21 cellular contexts compared by ENCODE assay signal in the genomic region with DNA sequence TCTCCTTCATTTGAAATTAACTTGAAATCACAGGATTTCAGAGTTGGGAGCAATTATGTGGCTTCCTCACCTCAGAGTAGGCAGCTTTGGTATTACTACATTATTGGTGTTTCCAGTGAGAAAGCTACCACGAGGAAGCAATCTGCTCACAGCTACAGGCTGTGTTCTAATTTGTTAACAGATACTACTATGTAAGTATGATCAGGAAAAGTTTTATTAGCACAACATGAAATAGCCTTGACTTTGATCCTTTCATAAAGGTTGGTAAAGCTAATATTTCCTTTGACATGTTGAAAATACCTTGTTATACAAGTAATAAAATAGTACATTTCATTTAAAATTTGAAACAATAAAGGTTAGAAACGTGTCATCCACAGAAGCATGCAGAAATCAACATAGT.
"Had no signal": no experiment of that assay in that cellular context is flagged by ENCODE, and none has a peak within 500 bp of the region (broad histone marks: within the 10 kb centered on the region; RNA-seq: fewer than 3 reads in every experiment).

No MANE protein-coding gene starts in this region.

- H3K36me3 ChIP-seq: ascending aorta had no signal

- H3K36me3 Mint-ChIP-seq: type B pancreatic cell had no signal

- H3K4me3 Mint-ChIP-seq: activated CD4-positive, alpha-beta T cell treated with anti-CD3 and anti-CD28 coated beads, Interleukin-2, amount 10 ng/mL, durations not matched to agents 7 days and 5 days; activated CD8-positive, alpha-beta T cell treated with anti-CD3 and anti-CD28 coated beads, Interleukin-2, amount 10 ng/mL, durations not matched to agents 7 days and 5 days; activated naive CD4-positive, alpha-beta T cell treated with anti-CD3 and anti-CD28 coated beads, Interleukin-2, amount 50 U/mL, for 24 hours; activated T-cell treated with anti-CD3 and anti-CD28 coated beads, Interleukin-2, amount 50 U/mL, for 24 hours; central memory CD8-positive, alpha-beta T cell; neural crest cell; stimulated activated effector memory CD8-positive, alpha-beta T cell treated with anti-CD3 and anti-CD28 coated beads, Interleukin-12 subunit alpha, Interleukin-12 subunit beta, amount 100 ng/mL, for 72 hours; type B pancreatic cell had no signal

- H3K27ac Mint-ChIP-seq: activated CD4-positive, alpha-beta T cell treated with anti-CD3 and anti-CD28 coated beads, Interleukin-2, amount 10 ng/mL, durations not matched to agents 7 days and 5 days; activated CD8-positive, alpha-beta T cell treated with anti-CD3 and anti-CD28 coated beads, Interleukin-2, amount 10 ng/mL, durations not matched to agents 7 days and 5 days; activated naive CD4-positive, alpha-beta T cell treated with anti-CD3 and anti-CD28 coated beads, Interleukin-2, amount 50 U/mL, for 24 hours; activated T-cell treated with anti-CD3 and anti-CD28 coated beads, Interleukin-2, amount 50 U/mL, for 24 hours; stimulated activated effector memory CD8-positive, alpha-beta T cell treated with anti-CD3 and anti-CD28 coated beads, Interleukin-12 subunit alpha, Interleukin-12 subunit beta, amount 100 ng/mL, for 72 hours; type B pancreatic cell had no signal

- H3K27me3 Mint-ChIP-seq: activated CD4-positive, alpha-beta T cell treated with anti-CD3 and anti-CD28 coated beads, Interleukin-2, amount 10 ng/mL, durations not matched to agents 7 days and 5 days; activated naive CD4-positive, alpha-beta T cell treated with anti-CD3 and anti-CD28 coated beads, Interleukin-2, amount 50 U/mL, for 24 hours; activated T-cell treated with anti-CD3 and anti-CD28 coated beads, Interleukin-2, amount 50 U/mL, for 24 hours; central memory CD8-positive, alpha-beta T cell; type B pancreatic cell had no signal

- H3K27ac ChIP-seq: ascending aorta, coronary artery, psoas muscle, testis had no signal

- H3K9me3 ChIP-seq: ascending aorta, psoas muscle, testis had no signal

- DNase-seq: activated CD4-positive, alpha-beta T cell treated with anti-CD3 and anti-CD28 coated beads, Interleukin-2, amount 10 ng/mL, durations not matched to agents 7 days and 5 days; activated CD8-positive, alpha-beta T cell treated with anti-CD3 and anti-CD28 coated beads, Interleukin-2, amount 10 ng/mL, durations not matched to agents 7 days and 5 days; activated effector memory CD4-positive, alpha-beta T cell treated with anti-CD3 and anti-CD28 coated beads, Interleukin-2, amount 50 U/mL, for 16 hours; activated T-cell treated with anti-CD3 and anti-CD28 coated beads, Interleukin-2, amount 50 U/mL, for 24 hours; erythroblast; hypothalamus; islet precursor cell; midbrain; psoas muscle; right cardiac atrium; stimulated activated CD4-positive, alpha-beta T cell treated with anti-CD3 and anti-CD28 coated beads, Interleukin-4, amount 100 ng/mL, for 1 hour; testis had no signal

- H3K27me3 ChIP-seq: ascending aorta, testis had no signal

- H3K9me3 Mint-ChIP-seq: activated CD4-positive, alpha-beta T cell treated with anti-CD3 and anti-CD28 coated beads, Interleukin-2, amount 10 ng/mL, durations not matched to agents 7 days and 5 days; activated naive CD4-positive, alpha-beta T cell treated with anti-CD3 and anti-CD28 coated beads, Interleukin-2, amount 50 U/mL, for 24 hours; activated T-cell treated with anti-CD3 and anti-CD28 coated beads, Interleukin-2, amount 50 U/mL, for 24 hours; central memory CD8-positive, alpha-beta T cell; neural crest cell; stimulated activated effector memory CD8-positive, alpha-beta T cell treated with anti-CD3 and anti-CD28 coated beads, Interleukin-12 subunit alpha, Interleukin-12 subunit beta, amount 100 ng/mL, for 72 hours; type B pancreatic cell had no signal

- H3K4me1 ChIP-seq: ascending aorta, testis had no signal

- H3K4me3 ChIP-seq: ascending aorta, coronary artery, lung, psoas muscle, testis had no signal

- ATAC-seq: activated CD4-positive, CD25-positive, alpha-beta regulatory T cell treated with anti-CD3 and anti-CD28 coated beads, Interleukin-2, amount 50 U/mL, for 24 hours; activated CD8-positive, alpha-beta T cell treated with anti-CD3 and anti-CD28 coated beads, Interleukin-2, amount 10 ng/mL, durations not matched to agents 7 days and 5 days; psoas muscle; right cardiac atrium; stimulated activated effector memory CD8-positive, alpha-beta T cell treated with anti-CD3 and anti-CD28 coated beads, Interleukin-12 subunit alpha, Interleukin-12 subunit beta, amount 100 ng/mL, for 72 hours had no signal
